ENCODE assay signal across 8 cellular contexts in genomic region chr14:45251912-45252311, GRCh38. TPM values are rescaled to one million over a fixed set of nuclear protein-coding genes. Genes with fewer than 3 reads are reported as not detected.
A peak's percentile ranks its signal among the peaks of the same experiment; 100 is the strongest.
DNase-seq lines count a peak whose midpoint lies in the region; ATAC-seq, FAIRE-seq and TF ChIP-seq lines count a peak whose summit lies in the region.

No MANE protein-coding gene starts in this region.

- no peaks in the 10 kb centered on the region for H3K27me3 ChIP-seq in pancreas

- H3K27ac ChIP-seq in epithelial cell of prostate = peak overlapping the region; percentile 83
- peak overlapping the region in 1 of 4 donors; percentile 92 for H3K27ac ChIP-seq in pancreas

- ATAC-seq in GM19468 (IDR thresholded peaks at IDR 0.05; ENCODE audit: extremely low read depth, unreplicated experiment) (peak; percentile 44), HG03469 (IDR thresholded peaks at IDR 0.05; ENCODE audit: unreplicated experiment) (peak; percentile 71), pancreas (peak in 1 of 4 donors; percentile 29), Right ventricle myocardium superior (ENCODE audit: poor library complexity) (no peak)

- peaks cover 0 to 6% (median 4%) of the 10 kb centered on the region in 3 donors for H3K4me1 ChIP-seq in pancreas

- TF ChIP-seq CTCF in pancreas (IDR thresholded peaks at IDR 0.05) = no peak

- 13 to 16% methylated on average over 5 of the region's 5 CpGs for WGBS in pancreas, 2 donors

- intact Hi-C loops in pancreas (cut with DNase I) (no loop called here), Right ventricle myocardium superior (cut with DNase I) (no loop called here)

- no peaks in the 10 kb centered on the region for H3K36me3 ChIP-seq in pancreas

- no peaks in the 10 kb centered on the region for H3K9me3 ChIP-seq in pancreas

- DNase-seq in GM03348 (ENCODE audit: low spot score) = peak; percentile 18
- DNase-seq in SK-N-DZ (ENCODE audit: low spot score) = peak; percentile 15
- DNase-seq in epithelial cell of prostate (ENCODE audit: low read depth, low spot score) = no peak
- no peak for DNase-seq in pancreas
- DNase-seq in AG08396 (ENCODE audit: low spot score) = no peak
- DNase-seq in Right ventricle myocardium superior = no peak

- FAIRE-seq in pancreas (lab: Jason Lieb, UNC) = no peak

- peak overlapping the region; percentile 51 to 80 (median 72) for H3K4me3 ChIP-seq in pancreas

RNA-seq across cellular contexts. Expression of gene MIS18BP1, which starts 1.1 kb away (rescaled TPM):
- 31.4 and 42.6 TPM in 2 replicates for polyA plus RNA-seq in SK-N-DZ (2014; cell fraction: cytosol; rRNA removed)
- polyA plus RNA-seq in SK-N-DZ (2014; cell fraction: nucleus; rRNA removed) = 49.0 and 64.5 TPM in 2 replicates
- total RNA-seq in pancreas = 10 to 100 TPM in 1 of 6 donors, 1 to 10 TPM in 5; 4.4 to 13.6 (median 7.2) TPM
- 1 to 10 TPM; 3.8 to 8.2 TPM for polyA plus RNA-seq in pancreas
- 6.7 TPM for total RNA-seq in Right ventricle myocardium superior

Comparison
In these comparisons a context has a peak if more than half of its experiments do, and no peak if none do; other contexts are left out.
1. DNase-seq: peak in GM03348 (single experiment) and SK-N-DZ (single experiment); none in epithelial cell of prostate (single experiment), pancreas (0 of 6), AG08396 (single experiment) and Right ventricle myocardium superior (single experiment).